ENCODE assay signal across 13 cellular contexts in the genomic region with DNA sequence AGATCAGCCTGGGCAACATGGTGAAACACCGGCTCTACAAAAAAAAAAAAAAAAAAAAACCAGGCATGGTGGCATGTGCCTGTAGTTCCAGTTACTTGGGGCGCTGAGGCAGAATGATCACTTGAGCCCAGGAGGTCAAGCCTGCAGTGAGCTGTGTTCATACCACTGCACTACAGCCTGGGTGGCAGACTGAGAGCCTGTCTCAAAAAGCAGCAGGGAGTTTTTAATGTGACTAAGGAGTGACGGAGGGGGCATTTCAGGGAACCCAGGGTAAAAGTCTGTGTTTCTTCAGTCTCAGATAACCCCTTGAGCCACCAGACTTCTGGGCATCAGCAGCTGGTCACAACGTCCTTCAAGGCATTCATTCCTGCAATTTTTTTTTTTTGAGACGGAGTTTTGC. TPM values are rescaled to one million over a fixed set of nuclear protein-coding genes. Genes with fewer than 3 reads are reported as not detected.
A peak's percentile ranks its signal among the peaks of the same experiment; 100 is the strongest.
DNase-seq lines count a peak whose midpoint lies in the region; ATAC-seq and TF ChIP-seq lines count a peak whose summit lies in the region.
"Had no signal": no experiment of that assay in that cellular context is flagged by ENCODE, and none has a peak within 500 bp of the region (broad histone marks: within the 10 kb centered on the region; RNA-seq: fewer than 3 reads in every experiment).

No MANE protein-coding gene starts in this region.

- H3K9me3 Mint-ChIP-seq in T-helper 2 cell treated with Interferon-gamma antibody and Interleukin-4, amounts not matched to agents 5 μg/mL and 100 μg/mL, for 36 hours: no peaks in the 10 kb centered on the region

- intact Hi-C loops in sigmoid colon (cut with DNase I): no loop called here

- TF ChIP-seq EP300 in sigmoid colon (IDR thresholded peaks at IDR 0.05): no peak

- H3K27me3 Mint-ChIP-seq in T-helper 2 cell treated with Interferon-gamma antibody and Interleukin-4, amounts not matched to agents 5 μg/mL and 100 μg/mL, for 36 hours (ENCODE audit: low read depth): no peaks in the 10 kb centered on the region

- no peak for TF ChIP-seq POLR2A in Peyer's patch (IDR thresholded peaks at IDR 0.05)
- no peak for TF ChIP-seq POLR2A in sigmoid colon (IDR thresholded peaks at IDR 0.05)

- H3K27ac ChIP-seq in Peyer's patch (peak overlapping the region in 3 of 4 donors; percentile 1 to 14 (median 6)), epithelial cell of prostate (peak overlapping the region; percentile 76), sigmoid colon (peak overlapping the region in 3 of 4 donors; percentile 37 to 48 (median 43))

- peak overlapping the region; percentile 45 for H3K27ac Mint-ChIP-seq in T-helper 2 cell treated with Interferon-gamma antibody and Interleukin-4, amounts not matched to agents 5 μg/mL and 100 μg/mL, for 36 hours

- H3K4me1 ChIP-seq in Peyer's patch (peaks cover 0 to 6% (median 0%) of the 10 kb centered on the region in 4 donors), sigmoid colon (peaks cover 0 to 20% (median 17%) of the 10 kb centered on the region in 4 donors)

- 86 to 92% methylated on average over 5 of the region's 5 CpGs for WGBS in sigmoid colon, 2 donors

- H3K27me3 ChIP-seq in Peyer's patch: no peaks in the 10 kb centered on the region
- H3K27me3 ChIP-seq in sigmoid colon: no peaks in the 10 kb centered on the region
- H3K27me3 ChIP-seq: MG63 had no signal

- H3K9me3 ChIP-seq in Peyer's patch: no peaks in the 10 kb centered on the region
- H3K9me3 ChIP-seq in sigmoid colon: no peaks in the 10 kb centered on the region
- H3K9me3 ChIP-seq: MG63 had no signal

- TF ChIP-seq CTCF in Peyer's patch (IDR thresholded peaks at IDR 0.05) (no peak), sigmoid colon (IDR thresholded peaks at IDR 0.05) (no peak)

- no peak overlapping the region for H3K4me3 ChIP-seq in Peyer's patch
- H3K4me3 ChIP-seq in sigmoid colon: no peak overlapping the region
- H3K4me3 ChIP-seq: MG63 had no signal

- no peaks in the 10 kb centered on the region for H3K36me3 ChIP-seq in Peyer's patch
- H3K36me3 ChIP-seq in sigmoid colon: no peaks in the 10 kb centered on the region

- peaks cover 22% of the 10 kb centered on the region for H3K4me1 Mint-ChIP-seq in T-helper 2 cell treated with Interferon-gamma antibody and Interleukin-4, amounts not matched to agents 5 μg/mL and 100 μg/mL, for 36 hours (ENCODE audit: low read depth)

- no peak overlapping the region for H3K4me3 Mint-ChIP-seq in T-helper 2 cell treated with Interferon-gamma antibody and Interleukin-4, amounts not matched to agents 5 μg/mL and 100 μg/mL, for 36 hours

- DNase-seq in T-helper 2 cell treated with Interferon-gamma antibody and Interleukin-4, amounts not matched to agents 5 μg/mL and 100 μg/mL, for 36 hours (ENCODE audit: low spot score): no peak
- DNase-seq in T-helper 2 cell (no peak), Peyer's patch (no peak), epithelial cell of prostate (ENCODE audit: low read depth, low spot score) (no peak), sigmoid colon (no peak), dermis blood vessel endothelial cell (no peak), occipital lobe (lab: John Stamatoyannopoulos, UW) (no peak)
- DNase-seq: 8988T, cerebellar nuclear complex, DMS79 treated with DMSO at 0.1 percent for 48 hours, foreskin melanocyte had no signal

- no peak for ATAC-seq in GM19035 (IDR thresholded peaks at IDR 0.05; ENCODE audit: unreplicated experiment)

- H3K36me3 Mint-ChIP-seq in T-helper 2 cell treated with Interferon-gamma antibody and Interleukin-4, amounts not matched to agents 5 μg/mL and 100 μg/mL, for 36 hours (ENCODE audit: low read depth): peaks cover 10% of the 10 kb centered on the region

RNA-seq across cellular contexts. Expression of gene C10orf95, which starts 2.2 kb away (rescaled TPM):
- total RNA-seq in Peyer's patch: 1 to 10 TPM in 1 of 4 donors, under 1 TPM in 1, not detected in 2; 0.85 to 2.8 TPM
- total RNA-seq in sigmoid colon: under 1 TPM in 1 of 4 donors, not detected in 3; 0.36 TPM
- polyA plus RNA-seq in sigmoid colon: 1 to 10 TPM in 2 of 3 donors, under 1 TPM in 1; 0.92 to 2.4 (median 1.1) TPM
- total RNA-seq in dermis blood vessel endothelial cell: 0.05 TPM in 1 of 2 replicates, not detected in the other
- total RNA-seq in occipital lobe: not detected

RNA-seq across cellular contexts. Expression of gene CUEDC2, which starts 21.1 kb away (rescaled TPM):
- 10 to 100 TPM in 3 of 4 donors, 1 to 10 TPM in 1; 8.9 to 56.9 (median 29.3) TPM for total RNA-seq in Peyer's patch
- 10 to 100 TPM; 65.2 to 93.5 (median 82.4) TPM for total RNA-seq in sigmoid colon
- polyA plus RNA-seq in sigmoid colon: 10 to 100 TPM; 30.0 to 47.7 (median 33.3) TPM
- 48.5 and 51.2 TPM in 2 replicates for total RNA-seq in dermis blood vessel endothelial cell
- 37.3 TPM for total RNA-seq in occipital lobe

RNA-seq across cellular contexts. Expression of gene FBXL15, which starts 32.9 kb away (rescaled TPM):
- total RNA-seq in Peyer's patch: 10 to 100 TPM; 36.9 to 57.8 (median 44.8) TPM
- 10 to 100 TPM; 19.7 to 51.3 (median 34.2) TPM for total RNA-seq in sigmoid colon
- polyA plus RNA-seq in sigmoid colon: 10 to 100 TPM; 19.0 to 36.7 (median 21.0) TPM
- 9.7 and 12.6 TPM in 2 replicates for total RNA-seq in dermis blood vessel endothelial cell
- 14.2 TPM for total RNA-seq in occipital lobe

RNA-seq across cellular contexts. Expression of gene PSD, which starts 34.9 kb away (rescaled TPM):
- total RNA-seq in Peyer's patch (10 to 100 TPM in 1 of 4 donors, 1 to 10 TPM in 2, not detected in 1; 1.6 to 14.3 (median 6.3) TPM), sigmoid colon (100 to 1,000 TPM; 343 to 449 (median 417) TPM), dermis blood vessel endothelial cell (0.23 and 0.34 TPM in 2 replicates), occipital lobe (101 TPM)
- polyA plus RNA-seq in sigmoid colon: 10 to 100 TPM in 1 of 3 donors, 1 to 10 TPM in 1, under 1 TPM in 1; 0.69 to 23.3 (median 6.0) TPM

RNA-seq across cellular contexts. Expression of gene ACTR1A, which starts 49.0 kb away (rescaled TPM):
- 10 to 100 TPM; 41.3 to 79.7 (median 71.3) TPM for total RNA-seq in Peyer's patch
- 100 to 1,000 TPM; 124 to 146 (median 137) TPM for total RNA-seq in sigmoid colon
- polyA plus RNA-seq in sigmoid colon: 10 to 100 TPM; 48.6 to 75.0 (median 69.4) TPM
- total RNA-seq in dermis blood vessel endothelial cell: 154 and 244 TPM in 2 replicates
- total RNA-seq in occipital lobe: 164 TPM

Comparison
In these comparisons a context has a peak if more than half of its experiments do, and no peak if none do; other contexts are left out.
1. H3K27ac ChIP-seq: peak in every context shown above with its lines; median percentile 76 in epithelial cell of prostate; 43 in sigmoid colon; 6 in Peyer's patch.